Comparison of ENCODE assay signal across 11 cellular contexts in genomic region chr3:15974647-15975046, GRCh38.
DNase-seq lines count a peak whose midpoint lies in the region; ATAC-seq, FAIRE-seq and TF ChIP-seq lines count a peak whose summit lies in the region.
"Had no signal": no experiment of that assay in that cellular context is flagged by ENCODE, and none has a peak within 500 bp of the region (broad histone marks: within the 10 kb centered on the region; RNA-seq: fewer than 3 reads in every experiment).

No MANE protein-coding gene starts in this region.

- H3K27ac Mint-ChIP-seq in naive thymus-derived CD8-positive, alpha-beta T cell, result no peak overlapping the region
- H3K27ac Mint-ChIP-seq in T-helper 17 cell, result no peak overlapping the region

- H2AFZ ChIP-seq in SU-DHL-6 (ENCODE audit: low read depth, low read length, severe bottlenecking) (no peak overlapping the region), keratinocyte (ENCODE audit: control insufficient read depth, low read length) (no peak overlapping the region)

- peaks cover 0 to 3% (median 0%) of the 10 kb centered on the region in 9 donors for H3K9me3 Mint-ChIP-seq in naive thymus-derived CD8-positive, alpha-beta T cell

- H3K4me3 Mint-ChIP-seq in naive thymus-derived CD8-positive, alpha-beta T cell, result no peak overlapping the region
- H3K4me3 Mint-ChIP-seq in T-helper 17 cell, result no peak overlapping the region

- H3K9me1 ChIP-seq in keratinocyte (ENCODE audit: control insufficient read depth, extremely low read depth, insufficient read depth, low read length), result no peaks in the 10 kb centered on the region

- H3K4me1 ChIP-seq in keratinocyte (ENCODE audit: control insufficient read depth, extremely low read depth, insufficient read depth, low read length), result peaks cover 8% of the 10 kb centered on the region

- H3K27me3 ChIP-seq in GM06990 (replicated peaks; ENCODE audit: control insufficient read depth, insufficient read depth, low read length) (no peaks in the 10 kb centered on the region), SU-DHL-6 (ENCODE audit: low read length) (no peaks in the 10 kb centered on the region), keratinocyte (ENCODE audit: control insufficient read depth, extremely low read depth, insufficient read depth, low read length) (no peaks in the 10 kb centered on the region)

- H3K27ac ChIP-seq in SU-DHL-6 (ENCODE audit: low read depth, low read length) (no peak overlapping the region), keratinocyte (ENCODE audit: control insufficient read depth, insufficient read depth, low read length) (no peak overlapping the region)
- H3K27ac ChIP-seq: VCaP had no signal

- H3K27me3 Mint-ChIP-seq in naive thymus-derived CD8-positive, alpha-beta T cell, result peaks cover 0 to 13% (median 1%) of the 10 kb centered on the region in 5 donors
- H3K27me3 Mint-ChIP-seq in T-helper 17 cell, result peaks cover 24% of the 10 kb centered on the region

- POLR2A ChIA-PET in naive thymus-derived CD8-positive, alpha-beta T cell (lab: Charles Lee), result no interaction called here

- DNase-seq in GM06990 (ENCODE audit: extremely low read depth, insufficient read length) (no peak), KBM-7 (peak; percentile 74), keratinocyte (ENCODE audit: low read depth, low spot score) (no peak), G401 (ENCODE audit: low spot score) (no peak), T-helper 17 cell (no peak)
- DNase-seq in naive thymus-derived CD8-positive, alpha-beta T cell, result no peak
- DNase-seq: NCI-H510A treated with DMSO at 0.1 percent for 48 hours; stimulated activated CD4-positive, alpha-beta T cell treated with anti-CD3 and anti-CD28 coated beads, Interleukin-2, amount 100 ng/mL, for 48 hours; substantia nigra had no signal

- H3K9ac ChIP-seq in SU-DHL-6 (ENCODE audit: low read length), result no peak overlapping the region
- H3K9ac ChIP-seq in keratinocyte (ENCODE audit: control insufficient read depth, extremely low read depth, insufficient read depth, low read length), result no peak overlapping the region

- H3K9me3 ChIP-seq in SU-DHL-6 (ENCODE audit: insufficient read depth, low read length), result no peaks in the 10 kb centered on the region
- no peaks in the 10 kb centered on the region for H3K9me3 ChIP-seq in keratinocyte (ENCODE audit: control insufficient read depth, low read depth, low read length)
- no peaks in the 10 kb centered on the region for H3K9me3 ChIP-seq in T-helper 17 cell (ENCODE audit: control insufficient read depth, low read length, poor library complexity, severe bottlenecking)

- H4K20me1 ChIP-seq in SU-DHL-6 (ENCODE audit: low read depth, low read length), result no peaks in the 10 kb centered on the region
- no peaks in the 10 kb centered on the region for H4K20me1 ChIP-seq in keratinocyte (ENCODE audit: control insufficient read depth, extremely low read depth, insufficient read depth, low read length)

- TF ChIP-seq CTCF in GM06990 (IDR thresholded peaks at IDR 0.05; ENCODE audit: insufficient read depth, low read length, poor library complexity, severe bottlenecking) (peak; percentile 38), SU-DHL-6 (IDR thresholded peaks at IDR 0.05; ENCODE audit: insufficient read depth, low read length, poor library complexity, severe bottlenecking) (peak; percentile 10), keratinocyte (optimal IDR thresholded peaks at IDR 0.05 in 1 of 3, IDR thresholded peaks at IDR 0.05 in 1 of 3, conservative IDR thresholded peaks at IDR 0.05 in 1 of 3; ENCODE audit: extremely low read depth in 1 of 3, insufficient read depth in 2 of 3, low read length in 3 of 3) (peak; percentile 21 to 29 (median 23))

- H3K79me2 ChIP-seq in SU-DHL-6 (ENCODE audit: insufficient read depth, low read length) (no peaks in the 10 kb centered on the region), keratinocyte (ENCODE audit: control insufficient read depth, insufficient read depth, low read length) (no peaks in the 10 kb centered on the region)

- H3K4me1 Mint-ChIP-seq in naive thymus-derived CD8-positive, alpha-beta T cell, result peaks cover 0 to 2% (median 0%) of the 10 kb centered on the region in 4 donors
- H3K4me1 Mint-ChIP-seq in T-helper 17 cell, result peaks cover 2% of the 10 kb centered on the region

- H3K36me3 ChIP-seq in GM06990 (ENCODE audit: control insufficient read depth, insufficient read depth, low read length) (no peaks in the 10 kb centered on the region), SU-DHL-6 (ENCODE audit: low read length) (no peaks in the 10 kb centered on the region), keratinocyte (ENCODE audit: control insufficient read depth in 2 of 2, extremely low read depth in 1 of 2, insufficient read depth in 2 of 2, low read length in 2 of 2) (no peaks in the 10 kb centered on the region)

- H3K36me3 Mint-ChIP-seq in naive thymus-derived CD8-positive, alpha-beta T cell, result no peaks in the 10 kb centered on the region
- H3K36me3 Mint-ChIP-seq in T-helper 17 cell (ENCODE audit: low read depth), result no peaks in the 10 kb centered on the region

- H3K4me3 ChIP-seq in GM06990 (replicated peaks; ENCODE audit: low read depth, low read length) (no peak overlapping the region), SU-DHL-6 (ENCODE audit: insufficient read depth, low read length, poor library complexity, severe bottlenecking) (no peak overlapping the region), keratinocyte (ENCODE audit: control insufficient read depth in 2 of 3, extremely low read depth in 1 of 3, insufficient read depth in 2 of 3, low read depth in 1 of 3, low read length in 3 of 3) (no peak overlapping the region)

- in situ Hi-C loops in KBM-7 (cut with MboI; ENCODE audit: low pct_unique_long_range_greater_than_20kb, low sequenced_read_pairs) (no loop called here), G401 (cut with HindIII; ENCODE audit: low sequenced_read_pairs) (no loop called here)

- H3K4me2 ChIP-seq in SU-DHL-6 (ENCODE audit: low read depth, low read length, poor library complexity, severe bottlenecking) (no peak overlapping the region), keratinocyte (ENCODE audit: control insufficient read depth, extremely low read depth, insufficient read depth, low read depth, low read length) (no peak overlapping the region)

- no peaks in the 10 kb centered on the region for H3F3A ChIP-seq in SU-DHL-6 (ENCODE audit: insufficient read depth)

- no peak for ATAC-seq in naive thymus-derived CD8-positive, alpha-beta T cell
- ATAC-seq in T-helper 17 cell, result no peak

- H3K9me2 ChIP-seq in SU-DHL-6 (replicated peaks; ENCODE audit: insufficient read depth, low read length), result no peaks in the 10 kb centered on the region

- no peak for FAIRE-seq in keratinocyte (lab: Jason Lieb, UNC)

- dilution Hi-C loops in keratinocyte (cut with MboI; ENCODE audit: extremely low pct_ligation_motif_present, low sequenced_read_pairs), result no loop called here
